In the genomic region with DNA sequence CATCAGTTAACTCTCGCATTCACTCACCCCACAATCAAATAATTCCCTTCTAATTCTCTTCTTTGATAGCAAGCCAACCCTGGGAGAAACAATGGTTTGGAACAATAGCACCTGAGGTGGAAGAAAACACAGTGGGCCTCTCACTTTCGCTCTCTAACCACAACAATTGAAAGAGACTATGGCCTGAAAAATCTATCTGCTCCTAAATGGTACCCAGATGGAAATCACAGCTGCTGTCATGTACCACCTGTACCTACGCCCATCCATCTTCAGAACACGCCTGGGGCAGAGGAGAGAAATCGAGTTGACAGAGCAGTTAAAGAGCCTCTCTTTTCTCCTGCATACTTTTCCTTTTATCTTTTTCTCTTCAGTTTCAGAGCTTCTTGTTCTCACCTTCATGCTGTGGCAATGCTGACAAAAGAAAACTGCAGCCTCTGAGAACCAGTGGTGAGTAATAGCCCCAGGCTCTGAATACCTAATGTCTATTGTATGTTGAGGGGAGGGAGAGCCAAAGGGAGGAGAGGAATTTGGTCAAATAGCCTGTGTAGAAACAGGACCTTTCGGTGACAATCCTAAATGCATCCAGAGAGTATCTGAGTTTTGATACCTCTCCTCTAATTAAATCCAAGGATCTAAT, we compare ENCODE assay signal across 12 cellular contexts. TPM values are rescaled to one million over a fixed set of nuclear protein-coding genes. Genes with fewer than 3 reads are reported as not detected.
DNase-seq lines count a peak whose midpoint lies in the region; ATAC-seq, FAIRE-seq and TF ChIP-seq lines count a peak whose summit lies in the region.
"Had no signal": no experiment of that assay in that cellular context is flagged by ENCODE, and none has a peak within 500 bp of the region (broad histone marks: within the 10 kb centered on the region; RNA-seq: fewer than 3 reads in every experiment).

No MANE protein-coding gene starts in this region.

- no peak for ATAC-seq in GM21528 (IDR thresholded peaks at IDR 0.05; ENCODE audit: low FRiP score, unreplicated experiment)

- no peaks in the 10 kb centered on the region for H3K9me3 ChIP-seq in mesenchymal stem cell (ENCODE audit: control insufficient read depth, low read length)

- no peaks in the 10 kb centered on the region for H3K4me1 ChIP-seq in mesenchymal stem cell (ENCODE audit: control insufficient read depth, insufficient read depth, low read depth, low read length)

- DNase-seq in AG20443 (ENCODE audit: low spot score) (peak; percentile 59), LoVo (ENCODE audit: low spot score) (peak; percentile 19), bronchial epithelial cell (ENCODE audit: low read depth) (peak; percentile 67), mesenchymal stem cell (no peak), cortex of kidney (lab: John Stamatoyannopoulos, UW) (no peak), DMS 273 treated with DMSO at 0.1 percent for 48 hours (lab: John Stamatoyannopoulos, UW) (no peak), NAMALWA (ENCODE audit: low spot score) (no peak)
- DNase-seq: activated T-cell treated with anti-CD3 and anti-CD28 coated beads, Interleukin-2, amount 50 U/mL, for 48 hours; CD4-positive, alpha-beta memory T cell; stimulated activated CD4-positive, alpha-beta T cell treated with anti-CD3 and anti-CD28 coated beads, Interleukin-4, amount 100 ng/mL, for 24 hours had no signal

- no peak overlapping the region for H4K91ac ChIP-seq in mesenchymal stem cell (ENCODE audit: low read length)

- H3K9ac ChIP-seq in mesenchymal stem cell (ENCODE audit: low read length), result peak overlapping the region; percentile 70

- H3K14ac ChIP-seq in mesenchymal stem cell (ENCODE audit: low read length in 2 of 2), result no peak overlapping the region

- no peaks in the 10 kb centered on the region for H3K36me3 ChIP-seq in bronchial epithelial cell (ENCODE audit: control insufficient read depth, insufficient read depth, low read length)
- no peaks in the 10 kb centered on the region for H3K36me3 ChIP-seq in mesenchymal stem cell (ENCODE audit: control insufficient read depth in 1 of 2, insufficient read depth in 2 of 2, low read depth in 1 of 2, low read length in 2 of 2)

- H3K27me3 ChIP-seq in bronchial epithelial cell (ENCODE audit: control insufficient read depth, insufficient read depth, low read length), result no peaks in the 10 kb centered on the region
- H3K27me3 ChIP-seq in mesenchymal stem cell (ENCODE audit: control insufficient read depth in 1 of 2, insufficient read depth in 1 of 2, low read length in 2 of 2), result no peaks in the 10 kb centered on the region

- no peak overlapping the region for H3K23ac ChIP-seq in mesenchymal stem cell (ENCODE audit: low read length in 2 of 2)

- H2AK5ac ChIP-seq in mesenchymal stem cell (ENCODE audit: low read length, severe bottlenecking), result no peak overlapping the region

- WGBS in mesenchymal stem cell, result 84% methylated on average over 6 of the region's 6 CpGs

- H3K4me2 ChIP-seq in mesenchymal stem cell (ENCODE audit: low read length, poor library complexity, severe bottlenecking), result no peak overlapping the region

- H3K27ac ChIP-seq in mesenchymal stem cell (ENCODE audit: low read length, poor library complexity, severe bottlenecking), result no peak overlapping the region

- no peaks in the 10 kb centered on the region for H3K79me1 ChIP-seq in mesenchymal stem cell (replicated peaks; ENCODE audit: low read length, poor library complexity, severe bottlenecking)

- no peak for FAIRE-seq in bronchial epithelial cell (lab: Jason Lieb, UNC)

- H2BK5ac ChIP-seq in mesenchymal stem cell (ENCODE audit: low read depth, low read length, poor library complexity, severe bottlenecking), result no peak overlapping the region

- H2BK120ac ChIP-seq in mesenchymal stem cell (ENCODE audit: low read depth, low read length), result no peak overlapping the region

- H3K4me3 ChIP-seq in bronchial epithelial cell (ENCODE audit: low read depth, low read length) (no peak overlapping the region), mesenchymal stem cell (ENCODE audit: insufficient read depth in 1 of 2, low read depth in 1 of 2, low read length in 2 of 2) (no peak overlapping the region)

- H2BK12ac ChIP-seq in mesenchymal stem cell (ENCODE audit: low read length in 2 of 2), result no peak overlapping the region

- H4K8ac ChIP-seq in mesenchymal stem cell (ENCODE audit: low read length), result no peak overlapping the region

- no peak overlapping the region for H2BK15ac ChIP-seq in mesenchymal stem cell (ENCODE audit: low read depth, poor library complexity, severe bottlenecking)

- H3K18ac ChIP-seq in mesenchymal stem cell (ENCODE audit: low read depth in 1 of 2, low read length in 2 of 2), result no peak overlapping the region

- H3K4ac ChIP-seq in mesenchymal stem cell (ENCODE audit: low read depth in 1 of 2, low read length in 2 of 2), result no peak overlapping the region

- TF ChIP-seq CTCF in bronchial epithelial cell (IDR thresholded peaks at IDR 0.05; ENCODE audit: insufficient read depth, low read length, severe bottlenecking), result no peak

- H2AFZ ChIP-seq in mesenchymal stem cell (ENCODE audit: low read depth, low read length), result no peak overlapping the region

RNA-seq across cellular contexts. Expression of gene ZC3H11B, which starts 57.8 kb away (rescaled TPM):
- total RNA-seq in bronchial epithelial cell, result not detected in 2 replicates
- polyA plus RNA-seq in mesenchymal stem cell (2013, experiment 1 of 2), result 0.06 TPM
- polyA plus RNA-seq in mesenchymal stem cell (2013, experiment 2 of 2), result 0.07 TPM
- total RNA-seq: CD4-positive, alpha-beta memory T cell; epithelial cell of proximal tubule had no signal
- polyA plus RNA-seq: CD4-positive, alpha-beta memory T cell had no signal

Comparison
In these comparisons a context has a peak if more than half of its experiments do, and no peak if none do; other contexts are left out.
1. DNase-seq: peak in AG20443 (single experiment), LoVo (single experiment) and bronchial epithelial cell (single experiment); none in mesenchymal stem cell (single experiment), cortex of kidney (single experiment), DMS 273 treated with DMSO at 0.1 percent for 48 hours (single experiment) and NAMALWA (single experiment).